Comparison of ENCODE assay signal across 8 cellular contexts in genomic region chr3:170357920-170358854, GRCh38. TPM values are rescaled to one million over a fixed set of nuclear protein-coding genes. Genes with fewer than 3 reads are reported as not detected.
DNase-seq lines count a peak whose midpoint lies in the region; ATAC-seq and TF ChIP-seq lines count a peak whose summit lies in the region.

No MANE protein-coding gene starts in this region.

- no peaks in the 10 kb centered on the region for H3K36me3 ChIP-seq in muscle layer of colon (ENCODE audit: insufficient read depth, low read length)

- H3K4me3 ChIP-seq in epithelial cell of proximal tubule (ENCODE audit: low read depth, low read length) (peak overlapping the region; percentile 65), muscle layer of colon (ENCODE audit: low read depth in 1 of 2, low read length in 2 of 2) (peak overlapping the region; percentile 74 to 96)

- H3K27me3 ChIP-seq in muscle layer of colon (ENCODE audit: control insufficient read depth in 1 of 2, insufficient read depth in 2 of 2, low read length in 2 of 2), result no peaks in the 10 kb centered on the region

- peaks cover 36% of the 10 kb centered on the region for H3K4me1 ChIP-seq in muscle layer of colon (ENCODE audit: insufficient read depth, low read length)

- TF ChIP-seq CTCF in epithelial cell of proximal tubule (conservative IDR thresholded peaks at IDR 0.05; ENCODE audit: low read depth, low read length), result peak; percentile 58

- peak overlapping the region; percentile 33 for H3K9ac ChIP-seq in muscle layer of colon (ENCODE audit: low read length)

- peak overlapping the region; percentile 87 for H3K27ac ChIP-seq in muscle layer of colon (ENCODE audit: low read depth, low read length)

- no peaks in the 10 kb centered on the region for H3K9me3 ChIP-seq in muscle layer of colon (ENCODE audit: low read length)

- peak; percentile 18 for ATAC-seq in HG03095 (IDR thresholded peaks at IDR 0.05; ENCODE audit: unreplicated experiment)

- DNase-seq in NCI-H510A (lab: John Stamatoyannopoulos, UW) (peak; percentile 16), NCI-H510A treated with DMSO at 0.1 percent for 48 hours (lab: John Stamatoyannopoulos, UW) (no peak), NCI-H82 treated with DMSO at 0.1 percent for 48 hours (lab: John Stamatoyannopoulos, UW; ENCODE audit: unreplicated experiment) (peak; percentile 51), activated T-cell treated with anti-CD3 and anti-CD28 coated beads for 24 hours (ENCODE audit: low read depth) (peak; percentile 62), epithelial cell of proximal tubule (ENCODE audit: low read depth) (no peak)
- DNase-seq in stimulated activated CD8-positive, alpha-beta memory T cell treated with anti-CD3 and anti-CD28 coated beads, Interleukin-7, amount 100 ng/mL, for 1 hour (ENCODE audit: low read depth in 2 of 2), result peak; percentile 60 to 66

RNA-seq across cellular contexts. Expression of gene SKIL, which starts 0.7 kb away (rescaled TPM):
- total RNA-seq in epithelial cell of proximal tubule, result 25.1 and 29.3 TPM in 2 replicates

Comparison
In these comparisons a context has a peak if more than half of its experiments do, and no peak if none do; other contexts are left out.
1. DNase-seq: peak in NCI-H510A (single experiment), NCI-H82 treated with DMSO at 0.1 percent for 48 hours (single experiment), activated T-cell treated with anti-CD3 and anti-CD28 coated beads for 24 hours (single experiment) and stimulated activated CD8-positive, alpha-beta memory T cell treated with anti-CD3 and anti-CD28 coated beads, Interleukin-7, amount 100 ng/mL, for 1 hour (2 of 2); none in NCI-H510A treated with DMSO at 0.1 percent for 48 hours (single experiment) and epithelial cell of proximal tubule (single experiment).